Comparison of ENCODE assay signal across 1 cellular context in genomic region chr18:3342628-3343027, GRCh38.
TF ChIP-seq lines count a peak whose summit lies in the region.

No MANE protein-coding gene starts in this region.

TF ChIP-seq in H1, 55 proteins besides CTCF, POLR2A, EP300 and RAD21 (continued from another document):
- TF ChIP-seq CHD7 (IDR thresholded peaks at IDR 0.05; ENCODE audit: insufficient replicate concordance, low read length) (no peak), E2F6 (IDR thresholded peaks at IDR 0.05) (no peak), POU5F1 (IDR thresholded peaks at IDR 0.05; ENCODE audit: low read depth, low read length) (no peak), SIN3A (conservative IDR thresholded peaks at IDR 0.05 in 1 of 2, IDR thresholded peaks at IDR 0.05 in 1 of 2; ENCODE audit: low read depth in 1 of 2, low read length in 2 of 2) (no peak), GTF2F1 (IDR thresholded peaks at IDR 0.05; ENCODE audit: borderline replicate concordance, low read depth, low read length) (no peak), SP2 (IDR thresholded peaks at IDR 0.05; ENCODE audit: low read length) (no peak), CEBPB (IDR thresholded peaks at IDR 0.05; ENCODE audit: low read depth, low read length) (no peak), CTBP2 (IDR thresholded peaks at IDR 0.05; ENCODE audit: borderline replicate concordance, insufficient read depth, insufficient read length, low read length) (no peak), ZNF274 (IDR thresholded peaks at IDR 0.05; ENCODE audit: borderline replicate concordance, extremely low read depth, low read length) (no peak), EGR1 (IDR thresholded peaks at IDR 0.05; ENCODE audit: borderline replicate concordance, low read depth, low read length) (no peak), CBX5 (IDR thresholded peaks at IDR 0.05; ENCODE audit: low read depth, low read length) (no peak), TEAD4 (IDR thresholded peaks at IDR 0.05; ENCODE audit: low read depth, low read length) (no peak), KDM4A (IDR thresholded peaks at IDR 0.05; ENCODE audit: low read depth, low read length, severe bottlenecking) (no peak), JUND (IDR thresholded peaks at IDR 0.05; ENCODE audit: low read length) (no peak)
